In the genomic region with DNA sequence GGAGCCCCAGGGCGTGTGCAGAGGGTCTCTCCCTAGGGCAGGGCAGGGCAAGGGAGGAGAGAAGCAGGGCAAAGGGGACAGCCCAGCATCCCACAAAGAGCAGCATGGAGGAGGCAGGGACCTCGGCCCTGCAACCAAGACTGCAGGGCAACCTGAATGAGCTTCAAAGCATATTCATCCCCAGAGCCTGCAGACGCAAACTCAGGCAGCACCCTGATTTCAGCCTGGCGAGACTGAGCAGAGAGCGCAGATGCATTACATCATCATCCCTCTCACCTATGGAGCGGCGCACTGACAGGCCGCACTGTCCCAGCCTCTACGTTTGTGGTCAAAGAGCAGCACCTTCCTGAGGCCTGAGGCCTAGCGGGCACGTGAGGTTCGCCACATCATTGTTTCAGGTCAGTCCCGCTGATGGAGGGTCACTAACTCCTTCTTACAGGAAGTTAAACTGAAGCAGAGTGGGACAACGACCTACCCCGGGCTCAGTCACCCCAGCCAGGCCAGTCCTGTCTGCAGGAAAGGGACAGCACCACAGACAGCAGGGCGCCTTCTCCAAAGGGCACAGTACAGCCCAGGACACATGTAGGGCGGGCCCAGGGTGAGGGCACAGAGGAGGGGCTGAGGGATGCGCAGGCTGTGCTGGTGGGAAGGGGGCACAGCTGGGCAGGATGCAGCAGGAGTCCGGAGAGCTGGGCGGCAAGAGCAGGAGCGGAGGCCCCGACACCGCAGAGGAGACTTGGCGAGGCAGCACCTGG, we compare ENCODE assay signal across 21 cellular contexts.
DNase-seq lines count a peak whose midpoint lies in the region; ATAC-seq and TF ChIP-seq lines count a peak whose summit lies in the region.
"Had no signal": no experiment of that assay in that cellular context is flagged by ENCODE, and none has a peak within 500 bp of the region (broad histone marks: within the 10 kb centered on the region; RNA-seq: fewer than 3 reads in every experiment).

No MANE protein-coding gene starts in this region.

- no peak overlapping the region for H3K4me3 ChIP-seq in GM23338
- no peak overlapping the region for H3K4me3 ChIP-seq in H7 (ENCODE audit: insufficient read depth, low read depth, low read length)
- H3K4me3 ChIP-seq in endodermal cell (ENCODE audit: low read length) = no peak overlapping the region
- no peak overlapping the region for H3K4me3 ChIP-seq in stomach
- H3K4me3 ChIP-seq: BLaER1, Peyer's patch, SJCRH30 had no signal

- no peaks in the 10 kb centered on the region for H3K79me2 ChIP-seq in GM23338 (replicated peaks; ENCODE audit: insufficient read depth)

- TF ChIP-seq EP300 in stomach (IDR thresholded peaks at IDR 0.05) = no peak

- no peaks in the 10 kb centered on the region for H3K9me3 Mint-ChIP-seq in GM23338
- H3K9me3 Mint-ChIP-seq in endodermal cell = no peaks in the 10 kb centered on the region
- no peaks in the 10 kb centered on the region for H3K9me3 Mint-ChIP-seq in progenitor cell of endocrine pancreas (ENCODE audit: low read depth)
- H3K9me3 Mint-ChIP-seq: CD4-positive, alpha-beta T cell had no signal

- H3K36me3 Mint-ChIP-seq in GM23338 (ENCODE audit: low read depth) = no peaks in the 10 kb centered on the region
- no peaks in the 10 kb centered on the region for H3K36me3 Mint-ChIP-seq in endodermal cell (ENCODE audit: low read depth)
- no peaks in the 10 kb centered on the region for H3K36me3 Mint-ChIP-seq in progenitor cell of endocrine pancreas (ENCODE audit: insufficient read depth)
- H3K36me3 Mint-ChIP-seq: IgD-negative memory B cell had no signal

- H4K20me1 ChIP-seq in GM23338 (replicated peaks; ENCODE audit: insufficient read depth) = no peaks in the 10 kb centered on the region
- H4K20me1 ChIP-seq: BLaER1 had no signal

- H3K4me3 Mint-ChIP-seq in GM23338 (no peak overlapping the region), endodermal cell (no peak overlapping the region), progenitor cell of endocrine pancreas (ENCODE audit: low read depth) (no peak overlapping the region)
- H3K4me3 Mint-ChIP-seq: CD4-positive, alpha-beta T cell; IgD-negative memory B cell had no signal

- H3K27ac Mint-ChIP-seq in GM23338 (no peak overlapping the region), endodermal cell (no peak overlapping the region), progenitor cell of endocrine pancreas (no peak overlapping the region)
- H3K27ac Mint-ChIP-seq: CD4-positive, alpha-beta T cell; IgD-negative memory B cell had no signal

- H3K9me2 ChIP-seq in GM23338 (ENCODE audit: insufficient read depth) = no peaks in the 10 kb centered on the region

- H3K4me1 Mint-ChIP-seq in GM23338 (peaks cover 9% of the 10 kb centered on the region), endodermal cell (peaks cover 2% of the 10 kb centered on the region), progenitor cell of endocrine pancreas (ENCODE audit: low read depth) (no peaks in the 10 kb centered on the region)
- H3K4me1 Mint-ChIP-seq: IgD-negative memory B cell had no signal

- H3K27me3 Mint-ChIP-seq in GM23338 (ENCODE audit: insufficient read depth, low read depth, poor library complexity) (peaks cover 9% of the 10 kb centered on the region), endodermal cell (ENCODE audit: insufficient read depth) (no peaks in the 10 kb centered on the region), progenitor cell of endocrine pancreas (peaks cover 24% of the 10 kb centered on the region)

- DNase-seq in GM23338 (ENCODE audit: low spot score) (no peak), H7 (peak; percentile 26), endodermal cell (peak; percentile 29), stomach (peak; percentile 22), AG08395 (ENCODE audit: low spot score) (no peak), progenitor cell of endocrine pancreas (ENCODE audit: low spot score, unreplicated experiment) (no peak)
- DNase-seq: CD4-positive, alpha-beta T cell; COR-L47; DMS79; Karpas-422; MV-4-11; NCI-H1105 treated with DMSO at 0.1 percent for 48 hours; NCI-H2029 treated with DMSO at 0.1 percent for 48 hours; NCI-H226; NCI-H524; SJCRH30 had no signal

- no peak overlapping the region for H3K9ac ChIP-seq in endodermal cell (ENCODE audit: extremely low read depth, low read length, poor library complexity, severe bottlenecking)
- H3K9ac ChIP-seq: BLaER1 had no signal

- no peaks in the 10 kb centered on the region for H3F3A ChIP-seq in GM23338 (replicated peaks; ENCODE audit: low read depth)

- H3K27ac ChIP-seq in GM23338 (ENCODE audit: low read depth) (no peak overlapping the region), endodermal cell (ENCODE audit: low read depth, low read length) (no peak overlapping the region), stomach (no peak overlapping the region)
- H3K27ac ChIP-seq: BLaER1, Peyer's patch, SJCRH30 had no signal

- ATAC-seq in GM23338 (no peak), HG03095 (IDR thresholded peaks at IDR 0.05; ENCODE audit: unreplicated experiment) (no peak)
- ATAC-seq: HCT116 had no signal

- H2AFZ ChIP-seq in GM23338 = peak overlapping the region; percentile 76; the same call in 1 of the 2 replicates

- H3K36me3 ChIP-seq in GM23338 (ENCODE audit: insufficient read depth) (no peaks in the 10 kb centered on the region), H7 (replicated peaks; ENCODE audit: control insufficient read depth, insufficient read depth, low read length) (no peaks in the 10 kb centered on the region), endodermal cell (ENCODE audit: control insufficient read depth, insufficient read depth, low read length) (no peaks in the 10 kb centered on the region), stomach (no peaks in the 10 kb centered on the region)
- H3K36me3 ChIP-seq: BLaER1, Peyer's patch, SJCRH30 had no signal

- H3K9me3 ChIP-seq in endodermal cell (ENCODE audit: control insufficient read depth, low read length) = no peaks in the 10 kb centered on the region
- H3K9me3 ChIP-seq in stomach = peaks cover 0 to 5% (median 2%) of the 10 kb centered on the region in 4 donors
- H3K9me3 ChIP-seq: BLaER1, Peyer's patch, SJCRH30 had no signal

- H3K4me1 ChIP-seq in GM23338 (ENCODE audit: insufficient read depth) (no peaks in the 10 kb centered on the region), endodermal cell (ENCODE audit: control insufficient read depth, insufficient read depth, low read length) (no peaks in the 10 kb centered on the region), stomach (no peaks in the 10 kb centered on the region)
- H3K4me1 ChIP-seq: Peyer's patch, SJCRH30 had no signal

- no peak overlapping the region for H3K4me2 ChIP-seq in GM23338
- H3K4me2 ChIP-seq: BLaER1 had no signal

- H3K27me3 ChIP-seq in GM23338 (ENCODE audit: insufficient read depth) (no peaks in the 10 kb centered on the region), H7 (ENCODE audit: control insufficient read depth, insufficient read depth, low read length) (no peaks in the 10 kb centered on the region), endodermal cell (ENCODE audit: control insufficient read depth, insufficient read depth, low read length, poor library complexity, severe bottlenecking) (no peaks in the 10 kb centered on the region), stomach (peaks cover 0 to 11% (median 0%) of the 10 kb centered on the region in 3 donors)
- H3K27me3 ChIP-seq: BLaER1, Peyer's patch had no signal

- TF ChIP-seq POLR2A in stomach (IDR thresholded peaks at IDR 0.05) = no peak

- intact Hi-C loops in stomach (cut with DNase I; ENCODE audit: low total_unique reads) = no loop called here

- 92 to 99% methylated on average over 16 to 24 of the region's 24 CpGs for WGBS in endodermal cell (ENCODE audit: insufficient coverage in 1 of 2, insufficient read length in 1 of 2), 2 experiments
- WGBS in stomach, 5 donors = 87 to 93% (median 89%) methylated on average over 17 to 24 of the region's 24 CpGs

- TF ChIP-seq CTCF in GM23338 (conservative IDR thresholded peaks at IDR 0.05; ENCODE audit: low read depth in 2 of 2) = no peak; a peak in 1 of 4 replicates
- TF ChIP-seq CTCF in endodermal cell (conservative IDR thresholded peaks at IDR 0.05) = no peak
- no peak for TF ChIP-seq CTCF in stomach (IDR thresholded peaks at IDR 0.05)
- TF ChIP-seq CTCF in progenitor cell of endocrine pancreas (IDR thresholded peaks at IDR 0.05; ENCODE audit: unreplicated experiment) = no peak

TF ChIP-seq in GM23338, 12 proteins besides CTCF, POLR2A, EP300 and RAD21 (continues in another document):
- no peak for TF ChIP-seq CREB1 (CRISPR knock-in tag; IDR thresholded peaks at IDR 0.05; ENCODE audit: low read depth)
- no peak for TF ChIP-seq STAT1 (IDR thresholded peaks at IDR 0.05; ENCODE audit: unreplicated experiment)
- TF ChIP-seq EZH2 (IDR thresholded peaks at IDR 0.05; ENCODE audit: low read depth, unreplicated experiment) = no peak
- TF ChIP-seq, protein P1, sequence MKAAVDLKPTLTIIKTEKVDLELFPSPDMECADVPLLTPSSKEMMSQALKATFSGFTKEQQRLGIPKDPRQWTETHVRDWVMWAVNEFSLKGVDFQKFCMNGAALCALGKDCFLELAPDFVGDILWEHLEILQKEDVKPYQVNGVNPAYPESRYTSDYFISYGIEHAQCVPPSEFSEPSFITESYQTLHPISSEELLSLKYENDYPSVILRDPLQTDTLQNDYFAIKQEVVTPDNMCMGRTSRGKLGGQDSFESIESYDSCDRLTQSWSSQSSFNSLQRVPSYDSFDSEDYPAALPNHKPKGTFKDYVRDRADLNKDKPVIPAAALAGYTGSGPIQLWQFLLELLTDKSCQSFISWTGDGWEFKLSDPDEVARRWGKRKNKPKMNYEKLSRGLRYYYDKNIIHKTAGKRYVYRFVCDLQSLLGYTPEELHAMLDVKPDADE (IDR thresholded peaks at IDR 0.05) = no peak
- TF ChIP-seq NANOG (IDR thresholded peaks at IDR 0.05; ENCODE audit: borderline replicate concordance) = no peak
- TF ChIP-seq JUNB (IDR thresholded peaks at IDR 0.05; ENCODE audit: unreplicated experiment) = no peak
- no peak for TF ChIP-seq ZNF114 (CRISPR knock-in tag; IDR thresholded peaks at IDR 0.05)

Comparison
In these comparisons a context has a peak if more than half of its experiments do, and no peak if none do; other contexts are left out.
1. DNase-seq: peak in H7 (single experiment), endodermal cell (single experiment) and stomach (single experiment); none in GM23338 (single experiment), AG08395 (single experiment) and progenitor cell of endocrine pancreas (single experiment).